Comparison of ENCODE assay signal across 1 cellular context in the genomic region with DNA sequence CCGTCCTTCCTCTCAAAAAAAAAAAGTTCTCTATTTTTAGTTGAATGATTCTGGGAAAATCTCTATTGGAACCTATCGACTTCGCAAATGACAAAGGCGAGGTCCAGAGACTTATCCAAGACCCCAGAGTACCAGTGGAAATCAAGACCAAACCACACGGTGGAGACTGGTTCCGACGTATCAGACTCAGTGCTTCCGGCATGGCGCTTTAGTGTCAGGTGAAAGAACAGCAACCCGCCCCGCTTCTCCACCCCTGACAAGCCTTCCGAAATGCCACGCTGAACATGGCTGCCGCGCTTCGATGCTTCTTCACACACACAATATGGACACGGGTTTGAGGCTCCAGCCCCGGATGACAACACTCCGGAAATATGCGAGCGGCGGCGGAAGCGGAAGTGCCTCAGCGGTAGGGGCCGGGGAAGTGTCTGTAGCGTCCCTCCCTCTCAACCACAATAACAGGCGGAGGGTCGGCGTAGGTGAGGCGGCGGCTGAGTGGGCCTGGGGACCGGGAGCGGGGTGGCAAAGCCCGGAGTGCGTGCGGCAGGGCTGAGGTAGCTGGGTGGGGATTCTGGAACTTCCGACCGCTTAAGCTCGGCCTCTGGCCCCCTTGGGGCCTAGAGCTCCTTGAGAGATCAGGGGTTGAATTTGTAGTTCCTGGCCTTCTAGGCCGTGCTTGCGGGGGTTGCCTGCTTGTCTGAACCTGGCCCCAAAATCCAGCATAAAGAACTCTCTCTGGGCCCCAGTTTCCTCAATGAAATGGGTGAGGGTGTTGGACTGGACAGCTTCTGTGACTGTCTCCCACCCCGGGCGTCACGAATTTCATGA.
TF ChIP-seq lines count a peak whose summit lies in the region.

A gene with protein sequence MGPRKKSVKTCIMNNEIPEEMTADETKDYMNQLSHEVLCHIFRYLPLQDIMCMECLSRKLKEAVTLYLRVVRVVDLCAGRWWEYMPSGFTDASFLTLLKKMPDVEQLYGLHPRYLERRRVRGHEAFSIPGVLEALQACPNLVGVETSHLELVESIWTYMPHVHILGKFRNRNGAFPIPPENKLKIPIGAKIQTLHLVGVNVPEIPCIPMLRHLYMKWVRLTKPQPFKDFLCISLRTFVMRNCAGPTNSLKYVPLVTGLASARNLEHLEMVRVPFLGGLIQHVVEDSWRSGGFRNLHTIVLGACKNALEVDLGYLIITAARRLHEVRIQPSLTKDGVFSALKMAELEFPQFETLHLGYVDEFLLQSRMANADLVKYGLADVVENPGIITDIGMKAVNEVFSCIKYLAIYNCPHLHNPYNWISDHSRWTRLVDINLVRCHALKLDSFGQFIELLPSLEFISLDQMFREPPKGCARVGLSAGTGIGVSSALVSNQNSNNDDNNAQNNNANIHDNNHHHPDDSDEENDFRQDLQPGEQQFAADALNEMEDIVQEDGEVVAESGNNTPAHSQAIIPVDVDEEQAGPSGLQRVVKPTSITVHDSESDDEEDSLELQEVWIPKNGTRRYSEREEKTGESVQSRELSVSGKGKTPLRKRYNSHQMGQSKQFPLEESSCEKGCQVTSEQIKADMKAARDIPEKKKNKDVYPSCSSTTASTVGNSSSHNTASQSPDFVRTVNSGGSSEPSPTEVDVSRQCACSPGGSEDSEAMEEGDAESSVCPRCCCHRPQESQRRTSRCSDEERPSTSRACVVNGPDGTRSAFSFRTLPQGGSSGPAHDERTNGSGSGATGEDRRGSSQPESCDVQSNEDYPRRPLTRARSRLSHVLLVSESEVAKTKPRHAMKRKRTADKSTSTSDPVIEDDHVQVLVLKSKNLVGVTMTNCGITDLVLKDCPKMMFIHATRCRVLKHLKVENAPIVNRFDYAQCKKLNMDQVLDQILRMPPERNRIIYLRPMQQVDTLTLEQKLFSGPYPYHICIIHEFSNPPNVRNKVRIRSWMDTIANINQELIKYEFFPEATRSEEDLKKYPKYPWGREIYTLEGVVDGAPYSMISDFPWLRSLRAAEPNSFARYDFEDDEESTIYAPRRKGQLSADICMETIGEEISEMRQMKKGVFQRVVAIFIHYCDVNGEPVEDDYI (plus strand): TSS at position 395 of the 825 bp plus-strand sequence. CDS start 10,819 bp downstream, outside the sequence.

TF ChIP-seq in SK-N-SH treated with all-trans-retinoic acid at 6 μM for 48 hours, 23 proteins besides CTCF, POLR2A, EP300 and RAD21 (continued from another document):
- TF ChIP-seq, protein P1, sequence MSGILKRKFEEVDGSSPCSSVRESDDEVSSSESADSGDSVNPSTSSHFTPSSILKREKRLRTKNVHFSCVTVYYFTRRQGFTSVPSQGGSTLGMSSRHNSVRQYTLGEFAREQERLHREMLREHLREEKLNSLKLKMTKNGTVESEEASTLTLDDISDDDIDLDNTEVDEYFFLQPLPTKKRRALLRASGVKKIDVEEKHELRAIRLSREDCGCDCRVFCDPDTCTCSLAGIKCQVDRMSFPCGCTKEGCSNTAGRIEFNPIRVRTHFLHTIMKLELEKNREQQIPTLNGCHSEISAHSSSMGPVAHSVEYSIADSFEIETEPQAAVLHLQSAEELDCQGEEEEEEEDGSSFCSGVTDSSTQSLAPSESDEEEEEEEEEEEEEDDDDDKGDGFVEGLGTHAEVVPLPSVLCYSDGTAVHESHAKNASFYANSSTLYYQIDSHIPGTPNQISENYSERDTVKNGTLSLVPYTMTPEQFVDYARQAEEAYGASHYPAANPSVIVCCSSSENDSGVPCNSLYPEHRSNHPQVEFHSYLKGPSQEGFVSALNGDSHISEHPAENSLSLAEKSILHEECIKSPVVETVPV (CRISPR knock-in tag; IDR thresholded peaks at IDR 0.05) = peak; percentile 67; the same call in 1 of the 2 replicates
- TF ChIP-seq SNAI2 (CRISPR knock-in tag; IDR thresholded peaks at IDR 0.05) (no peak), CSDC2 (CRISPR knock-in tag; IDR thresholded peaks at IDR 0.05) (no peak), ZNF70 (CRISPR knock-in tag; IDR thresholded peaks at IDR 0.05) (no peak), OSR1 (CRISPR knock-in tag; IDR thresholded peaks at IDR 0.05) (no peak)
